In genomic region chr5:107248065-107248695, GRCh38 we compare ENCODE assay signal across 8 cellular contexts.
DNase-seq lines count a peak whose midpoint lies in the region; ATAC-seq and TF ChIP-seq lines count a peak whose summit lies in the region.

No MANE protein-coding gene starts in this region.

- H3K79me2 ChIP-seq in mesendoderm (ENCODE audit: control insufficient read depth, insufficient read depth, low read length): no peaks in the 10 kb centered on the region

- H3K4me1 ChIP-seq in cardiac muscle cell (ENCODE audit: low read depth) (no peaks in the 10 kb centered on the region), mesendoderm (ENCODE audit: control insufficient read depth, low read depth, low read length) (no peaks in the 10 kb centered on the region), transverse colon (peaks cover 0 to under 1% (median 0%) of the 10 kb centered on the region in 4 donors)

- H3K56ac ChIP-seq in mesendoderm (ENCODE audit: low read length): no peak overlapping the region

- no peak overlapping the region for H2BK5ac ChIP-seq in mesendoderm (ENCODE audit: low read length)

- no peak overlapping the region for H3K4me3 ChIP-seq in cardiac muscle cell
- no peak overlapping the region for H3K4me3 ChIP-seq in mesendoderm (ENCODE audit: low read length)
- H3K4me3 ChIP-seq in transverse colon: no peak overlapping the region

- no peaks in the 10 kb centered on the region for H3K79me1 ChIP-seq in mesendoderm (ENCODE audit: low read length)

- TF ChIP-seq EP300 in transverse colon (IDR thresholded peaks at IDR 0.05; ENCODE audit: low read depth): no peak

- H3K23ac ChIP-seq in mesendoderm (ENCODE audit: low read length): no peak overlapping the region

- no peak for TF ChIP-seq POLR2A in transverse colon (IDR thresholded peaks at IDR 0.05)

- peaks cover 3 to 13% of the 10 kb centered on the region in 2 donors for H3K4me1 Mint-ChIP-seq in effector memory CD8-positive, alpha-beta T cell (ENCODE audit: low read depth in 2 of 2)

- intact Hi-C loops in cardiac septum (cut with DNase I) (no loop called here), transverse colon (cut with DNase I; ENCODE audit: low total_unique reads) (no loop called here)

- H3K27ac ChIP-seq in cardiac muscle cell (no peak overlapping the region), mesendoderm (ENCODE audit: low read depth, low read length) (no peak overlapping the region), transverse colon (no peak overlapping the region)

- H3K36me3 ChIP-seq in cardiac muscle cell: no peaks in the 10 kb centered on the region
- no peaks in the 10 kb centered on the region for H3K36me3 ChIP-seq in mesendoderm (ENCODE audit: control insufficient read depth, insufficient read depth, low read length)
- no peaks in the 10 kb centered on the region for H3K36me3 ChIP-seq in transverse colon

- H3K27ac Mint-ChIP-seq in effector memory CD8-positive, alpha-beta T cell: no peak overlapping the region

- no peak overlapping the region for H3K4me3 Mint-ChIP-seq in effector memory CD8-positive, alpha-beta T cell

- H3K9me3 ChIP-seq in cardiac muscle cell (ENCODE audit: low read depth) (no peaks in the 10 kb centered on the region), transverse colon (no peaks in the 10 kb centered on the region)

- no peak overlapping the region for H4K5ac ChIP-seq in mesendoderm (ENCODE audit: low read length)

- ATAC-seq in SK-N-SH treated with all-trans-retinoic acid at 6 μM for 48 hours: peak; percentile 57; the same call in 2 of the 3 replicates
- ATAC-seq in effector memory CD8-positive, alpha-beta T cell (replicated peaks): no peak

- no peaks in the 10 kb centered on the region for H3K9me3 Mint-ChIP-seq in effector memory CD8-positive, alpha-beta T cell

- no peak overlapping the region for H3K4ac ChIP-seq in mesendoderm (ENCODE audit: low read depth, low read length)

- H2BK120ac ChIP-seq in mesendoderm (ENCODE audit: low read depth, low read length): no peak overlapping the region

- DNase-seq in cardiac muscle cell (ENCODE audit: low read depth in 1 of 2, low spot score in 1 of 2) (peak; percentile 65 to 76), cardiac septum (ENCODE audit: low spot score) (no peak), HPDE6-E6E7 (ENCODE audit: extremely low spot score) (peak; percentile 44), mesendoderm (peak; percentile 60), transverse colon (peak; percentile 59), T1000 (lab: John Stamatoyannopoulos, UW) (no peak)
- DNase-seq in effector memory CD8-positive, alpha-beta T cell: peak; percentile 35 to 55 (median 48)

- in situ Hi-C loops in transverse colon (cut with MboI; ENCODE audit: low pct_ligation_motif_present in 1 of 4, low pct_unique_long_range_greater_than_20kb in 1 of 4, low sequenced_read_pairs in 3 of 4): no loop called here

- H4K8ac ChIP-seq in mesendoderm (ENCODE audit: low read depth, low read length): no peak overlapping the region

- peak; percentile 82 for TF ChIP-seq CTCF in cardiac muscle cell (IDR thresholded peaks at IDR 0.05; ENCODE audit: low read depth, low read length)
- peak; percentile 48 to 80 (median 63) for TF ChIP-seq CTCF in transverse colon (IDR thresholded peaks at IDR 0.05)

- no peak overlapping the region for H2AK5ac ChIP-seq in mesendoderm (ENCODE audit: low read length)

- no peaks in the 10 kb centered on the region for H3K27me3 ChIP-seq in cardiac muscle cell
- no peaks in the 10 kb centered on the region for H3K27me3 ChIP-seq in mesendoderm (ENCODE audit: insufficient read depth, low read length, poor library complexity)
- no peaks in the 10 kb centered on the region for H3K27me3 ChIP-seq in transverse colon

- no peak overlapping the region for H3K4me2 ChIP-seq in mesendoderm (ENCODE audit: low read length)

- no peaks in the 10 kb centered on the region for H3K27me3 Mint-ChIP-seq in effector memory CD8-positive, alpha-beta T cell

- H2BK15ac ChIP-seq in mesendoderm (replicated peaks; ENCODE audit: low read depth): no peak overlapping the region

- WGBS in mesendoderm (ENCODE audit: extremely low coverage, insufficient coverage, low lambda C conversion rate): no CpG with 5 or more reads among the region's 10 CpGs
- WGBS in transverse colon (ENCODE audit: low coverage in 1 of 2), 2 donors: 47 to 61% methylated on average over 4 to 10 of the region's 10 CpGs

- no peaks in the 10 kb centered on the region for H3K36me3 Mint-ChIP-seq in effector memory CD8-positive, alpha-beta T cell (ENCODE audit: insufficient read depth)

- H3K18ac ChIP-seq in mesendoderm (ENCODE audit: low read length): no peak overlapping the region

- no peak overlapping the region for H3K9ac ChIP-seq in mesendoderm (ENCODE audit: low read length)

TF ChIP-seq in SK-N-SH treated with all-trans-retinoic acid at 6 μM for 48 hours, 23 proteins besides CTCF, POLR2A, EP300 and RAD21 (continues in another document):
- TF ChIP-seq ZFP30 (CRISPR knock-in tag; IDR thresholded peaks at IDR 0.05): no peak
- TF ChIP-seq CSRNP3 (CRISPR knock-in tag; IDR thresholded peaks at IDR 0.05): no peak
- TF ChIP-seq ZC3H10 (CRISPR knock-in tag; IDR thresholded peaks at IDR 0.05): no peak
- no peak for TF ChIP-seq ZNF70 (CRISPR knock-in tag; IDR thresholded peaks at IDR 0.05)
- TF ChIP-seq ZFP3 (CRISPR knock-in tag; IDR thresholded peaks at IDR 0.05): no peak
- TF ChIP-seq PPARA (CRISPR knock-in tag; IDR thresholded peaks at IDR 0.05; ENCODE audit: borderline replicate concordance): no peak
- TF ChIP-seq OSR1 (CRISPR knock-in tag; IDR thresholded peaks at IDR 0.05): no peak
- TF ChIP-seq PATZ1 (CRISPR knock-in tag; IDR thresholded peaks at IDR 0.05; ENCODE audit: borderline replicate concordance): no peak
- TF ChIP-seq ZNF565 (CRISPR knock-in tag; conservative IDR thresholded peaks at IDR 0.05; ENCODE audit: low read depth): no peak
- TF ChIP-seq SNAI2 (CRISPR knock-in tag; IDR thresholded peaks at IDR 0.05): no peak
- TF ChIP-seq ARNTL (CRISPR knock-in tag; IDR thresholded peaks at IDR 0.05; ENCODE audit: borderline replicate concordance, low read depth): no peak
- TF ChIP-seq TCF4 (CRISPR knock-in tag; IDR thresholded peaks at IDR 0.05; ENCODE audit: borderline replicate concordance): no peak
- no peak for TF ChIP-seq GLIS3 (CRISPR knock-in tag; IDR thresholded peaks at IDR 0.05)
- TF ChIP-seq TOX (CRISPR knock-in tag; IDR thresholded peaks at IDR 0.05; ENCODE audit: borderline replicate concordance): no peak
- no peak for TF ChIP-seq RARB (CRISPR knock-in tag; IDR thresholded peaks at IDR 0.05)
- no peak for TF ChIP-seq CSDC2 (CRISPR knock-in tag; IDR thresholded peaks at IDR 0.05)
- TF ChIP-seq BACH2 (CRISPR knock-in tag; IDR thresholded peaks at IDR 0.05; ENCODE audit: borderline replicate concordance): no peak
- TF ChIP-seq CREB5 (CRISPR knock-in tag; IDR thresholded peaks at IDR 0.05; ENCODE audit: low read depth): no peak

Comparison
In these comparisons a context has a peak if more than half of its experiments do, and no peak if none do; other contexts are left out.
1. DNase-seq: peak in cardiac muscle cell (2 of 2), HPDE6-E6E7 (single experiment), effector memory CD8-positive, alpha-beta T cell (3 of 3), mesendoderm (single experiment) and transverse colon (single experiment); none in cardiac septum (single experiment) and T1000 (single experiment).